In genomic region chr3:124147429-124147828, GRCh38 we compare ENCODE assay signal across 35 cellular contexts.
"Had no signal": no experiment of that assay in that cellular context is flagged by ENCODE, and none has a peak within 500 bp of the region (broad histone marks: within the 10 kb centered on the region; RNA-seq: fewer than 3 reads in every experiment).

No MANE protein-coding gene starts in this region.

- H3K9me3 ChIP-seq: MG63 had no signal

- H3K27ac ChIP-seq: KMS-11 had no signal

- H3K36me3 ChIP-seq: MG63 had no signal

- H3K4me3 ChIP-seq: MG63 had no signal

- H3K4me2 ChIP-seq: KMS-11 had no signal

- DNase-seq: Karpas-422, Kasumi-1, KG1, MG63, MM.1S, MV-4-11, NCI-H1048, NCI-H1092, NCI-H1092 treated with DMSO at 0.1 percent for 48 hours, NCI-H1105, NCI-H1105 treated with DMSO at 0.1 percent for 48 hours, NCI-H1417, NCI-H1417 treated with DMSO at 0.1 percent for 48 hours, NCI-H1436, NCI-H1436 treated with DMSO at 0.1 percent for 48 hours, NCI-H146, NCI-H1694, NCI-H1694 treated with DMSO at 0.1 percent for 48 hours, NCI-H187, NCI-H187 treated with DMSO at 0.1 percent for 48 hours, NCI-H1930, NCI-H2029, NCI-H2029 treated with DMSO at 0.1 percent for 48 hours, NCI-H2081, NCI-H2081 treated with DMSO at 0.1 percent for 48 hours, NCI-H2107, NCI-H2171, NCI-H2171 treated with DMSO at 0.1 percent for 48 hours, NCI-H2227 treated with DMSO at 0.1 percent for 48 hours, NCI-H226, NCI-H345, NCI-H446, NCI-H446 treated with DMSO at 0.1 percent for 48 hours, NCI-H510A had no signal

- H3K9ac ChIP-seq: KMS-11 had no signal
